ENCODE assay signal across 21 cellular contexts in genomic region chr6:22079788-22080187, GRCh38.
A peak's percentile ranks its signal among the peaks of the same experiment; 100 is the strongest.
DNase-seq lines count a peak whose midpoint lies in the region; TF ChIP-seq lines count a peak whose summit lies in the region.
"Had no signal": no experiment of that assay in that cellular context is flagged by ENCODE, and none has a peak within 500 bp of the region (broad histone marks: within the 10 kb centered on the region; RNA-seq: fewer than 3 reads in every experiment).

No MANE protein-coding gene starts in this region.

- H3K4me1 ChIP-seq in mesenchymal stem cell (ENCODE audit: control insufficient read depth, insufficient read depth, low read depth, low read length): no peaks in the 10 kb centered on the region
- H3K4me1 ChIP-seq: SJSA1 had no signal

- H3K18ac ChIP-seq in mesenchymal stem cell (ENCODE audit: low read depth in 1 of 2, low read length in 2 of 2): no peak overlapping the region

- peak; percentile 96 for DNase-seq in AG10803 (ENCODE audit: low read depth)
- DNase-seq in RPMI7951 (ENCODE audit: low read depth): peak; percentile 21
- DNase-seq in fibroblast of gingiva (ENCODE audit: low read depth): peak; percentile 89
- no peak for DNase-seq in mesenchymal stem cell
- no peak for DNase-seq in activated naive CD4-positive, alpha-beta T cell treated with anti-CD3 and anti-CD28 coated beads, Interleukin-2, amount 50 U/mL, for 16 hours
- no peak for DNase-seq in NCI-H2029 treated with DMSO at 0.1 percent for 48 hours (lab: John Stamatoyannopoulos, UW)
- no peak for DNase-seq in GM20000 (ENCODE audit: low spot score)
- DNase-seq in H7: no peak
- DNase-seq: activated naive CD8-positive, alpha-beta T cell treated with anti-CD3 and anti-CD28 coated beads for 36 hours; AML-193; central memory CD4-positive, alpha-beta T cell; effector CD4-positive, alpha-beta T cell; esophagus squamous epithelium; hypothalamus; Karpas-422; NCI-H1105 treated with DMSO at 0.1 percent for 48 hours; NCI-H774; retina; stimulated activated naive CD4-positive, alpha-beta T cell had no signal

- H3K4me3 ChIP-seq in AG10803 (ENCODE audit: low read length) (no peak overlapping the region), mesenchymal stem cell (ENCODE audit: insufficient read depth in 1 of 2, low read depth in 1 of 2, low read length in 2 of 2) (no peak overlapping the region), H7 (ENCODE audit: insufficient read depth, low read depth, low read length) (no peak overlapping the region)
- H3K4me3 ChIP-seq: esophagus squamous epithelium, SJSA1 had no signal

- no peak overlapping the region for H3K27ac ChIP-seq in mesenchymal stem cell (ENCODE audit: low read length, poor library complexity, severe bottlenecking)
- H3K27ac ChIP-seq: esophagus squamous epithelium, neutrophil, SJSA1 had no signal

- H2AK5ac ChIP-seq in mesenchymal stem cell (ENCODE audit: low read length, severe bottlenecking): no peak overlapping the region

- H2AFZ ChIP-seq in mesenchymal stem cell (ENCODE audit: low read depth, low read length): no peak overlapping the region

- no peak overlapping the region for H3K14ac ChIP-seq in mesenchymal stem cell (ENCODE audit: low read length in 2 of 2)

- H3K36me3 ChIP-seq in mesenchymal stem cell (ENCODE audit: control insufficient read depth in 1 of 2, insufficient read depth in 2 of 2, low read depth in 1 of 2, low read length in 2 of 2) (no peaks in the 10 kb centered on the region), H7 (replicated peaks; ENCODE audit: control insufficient read depth, insufficient read depth, low read length) (no peaks in the 10 kb centered on the region)
- H3K36me3 ChIP-seq: esophagus squamous epithelium, neutrophil, SJSA1 had no signal

- WGBS in mesenchymal stem cell: 94% methylated on average over 2 of the region's 5 CpGs

- no peak overlapping the region for H2BK120ac ChIP-seq in mesenchymal stem cell (ENCODE audit: low read depth, low read length)

- H3K9me3 ChIP-seq in mesenchymal stem cell (ENCODE audit: control insufficient read depth, low read length): no peaks in the 10 kb centered on the region
- H3K9me3 ChIP-seq: esophagus squamous epithelium, neutrophil, SJSA1 had no signal

- H4K91ac ChIP-seq in mesenchymal stem cell (ENCODE audit: low read length): no peak overlapping the region

- H3K27me3 ChIP-seq in mesenchymal stem cell (ENCODE audit: control insufficient read depth in 1 of 2, insufficient read depth in 1 of 2, low read length in 2 of 2) (no peaks in the 10 kb centered on the region), H7 (ENCODE audit: control insufficient read depth, insufficient read depth, low read length) (no peaks in the 10 kb centered on the region)
- H3K27me3 ChIP-seq: esophagus squamous epithelium, neutrophil, SJSA1 had no signal

- H3K4me2 ChIP-seq in mesenchymal stem cell (ENCODE audit: low read length, poor library complexity, severe bottlenecking): no peak overlapping the region

- no peak overlapping the region for H3K23ac ChIP-seq in mesenchymal stem cell (ENCODE audit: low read length in 2 of 2)

- H3K79me1 ChIP-seq in mesenchymal stem cell (replicated peaks; ENCODE audit: low read length, poor library complexity, severe bottlenecking): no peaks in the 10 kb centered on the region

- H2BK12ac ChIP-seq in mesenchymal stem cell (ENCODE audit: low read length in 2 of 2): no peak overlapping the region

- H4K8ac ChIP-seq in mesenchymal stem cell (ENCODE audit: low read length): no peak overlapping the region

- H2BK15ac ChIP-seq in mesenchymal stem cell (ENCODE audit: low read depth, poor library complexity, severe bottlenecking): no peak overlapping the region

- no peak overlapping the region for H3K4ac ChIP-seq in mesenchymal stem cell (ENCODE audit: low read depth in 1 of 2, low read length in 2 of 2)

- peak overlapping the region; percentile 45 for H3K9ac ChIP-seq in mesenchymal stem cell (ENCODE audit: low read length)

- H2BK5ac ChIP-seq in mesenchymal stem cell (ENCODE audit: low read depth, low read length, poor library complexity, severe bottlenecking): no peak overlapping the region

- no peak for TF ChIP-seq CTCF in AG10803 (conservative IDR thresholded peaks at IDR 0.05; ENCODE audit: low read length)
- no peak for TF ChIP-seq CTCF in GM20000 (IDR thresholded peaks at IDR 0.05; ENCODE audit: extremely low read depth, missing control alignments)

Comparison
In these comparisons a context has a peak if more than half of its experiments do, and no peak if none do; other contexts are left out.
1. DNase-seq: peak in AG10803 (single experiment), RPMI7951 (single experiment) and fibroblast of gingiva (single experiment); none in mesenchymal stem cell (single experiment), activated naive CD4-positive, alpha-beta T cell treated with anti-CD3 and anti-CD28 coated beads, Interleukin-2, amount 50 U/mL, for 16 hours (single experiment), NCI-H2029 treated with DMSO at 0.1 percent for 48 hours (single experiment), GM20000 (single experiment) and H7 (single experiment).